In the genomic region with DNA sequence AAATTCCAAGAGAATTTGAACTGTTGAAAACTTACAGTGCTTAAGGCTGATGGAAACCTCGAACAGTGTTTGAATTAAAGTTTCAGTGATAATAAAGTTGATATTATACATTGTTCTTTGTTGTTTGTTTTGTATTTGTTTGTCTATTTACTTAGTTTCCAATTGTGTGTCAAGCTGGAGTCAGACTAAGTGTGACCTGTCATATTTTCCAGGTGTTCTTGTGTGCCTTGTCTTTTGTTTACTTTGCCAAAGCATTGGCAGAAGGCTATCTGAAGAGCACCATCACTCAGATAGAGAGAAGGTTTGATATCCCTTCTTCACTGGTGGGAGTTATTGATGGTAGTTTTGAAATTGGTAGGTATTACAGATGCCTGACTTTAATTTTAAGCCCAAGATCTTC, we compare ENCODE assay signal across 37 cellular contexts. TPM values are rescaled to one million over a fixed set of nuclear protein-coding genes. Genes with fewer than 3 reads are reported as not detected.
"Had no signal": no experiment of that assay in that cellular context is flagged by ENCODE, and none has a peak within 500 bp of the region (broad histone marks: within the 10 kb centered on the region; RNA-seq: fewer than 3 reads in every experiment).

No MANE protein-coding gene starts in this region.

- H3K36me3 ChIP-seq: ascending aorta, cardiac muscle cell, colonic mucosa, esophagus squamous epithelium, heart right ventricle, lower lobe of right lung, neural progenitor cell, suprapubic skin, tibial artery, upper lobe of right lung, WERI-Rb-1 had no signal

- ATAC-seq: activated CD4-positive, CD25-positive, alpha-beta regulatory T cell treated with anti-CD3 and anti-CD28 coated beads, Interleukin-2, amount 50 U/mL, for 24 hours; heart right ventricle; lower lobe of right lung; natural killer cell; psoas muscle; stimulated activated naive B cell treated with anti-CD40 and anti-IgM and Interleukin-4, amounts not matched to agents 10 μg/mL and 1 μg/mL and 100 μg/mL, for 72 hours; upper lobe of right lung had no signal

- H3K4me1 ChIP-seq: colonic mucosa, esophagus squamous epithelium, heart right ventricle, lower lobe of right lung, parathyroid adenoma, psoas muscle, suprapubic skin, upper lobe of right lung had no signal

- DNase-seq: activated CD4-positive, alpha-beta memory T cell treated with anti-CD3 and anti-CD28 coated beads for 36 hours; activated CD4-positive, alpha-beta T cell treated with anti-CD3 and anti-CD28 coated beads, Interleukin-2, amount 10 ng/mL, durations not matched to agents 24 days and 14 days; activated CD8-positive, alpha-beta memory T cell treated with anti-CD3 and anti-CD28 coated beads, Interleukin-2, amount 50 U/mL, for 4 hours; activated gamma-delta T cell; activated naive CD4-positive, alpha-beta T cell treated with anti-CD3 and anti-CD28 coated beads, Interleukin-2, amount 10 ng/mL, durations not matched to agents 7 days and 5 days; activated naive CD8-positive, alpha-beta T cell treated with anti-CD3 and anti-CD28 coated beads, Interleukin-2, amount 10 ng/mL, durations not matched to agents 7 days and 5 days; activated T-cell treated with anti-CD3 and anti-CD28 coated beads, Interleukin-2, amount 50 U/mL, for 1 hour; cerebellar nuclear complex; colonic mucosa; effector CD8-positive, alpha-beta T cell; esophagus squamous epithelium; foreskin melanocyte; heart right ventricle; lower lobe of right lung; mesenchymal stem cell; natural killer cell; occipital lobe; psoas muscle; stimulated activated CD4-positive, alpha-beta T cell treated with anti-CD3 and anti-CD28 coated beads, Interleukin-15, amount 100 ng/mL, for 24 hours; stimulated activated CD4-positive, alpha-beta T cell treated with anti-CD3 and anti-CD28 coated beads, Interleukin-2, amount 100 ng/mL, for 24 hours; stimulated activated naive B cell treated with anti-CD40 and anti-IgM and Interleukin-4, amounts not matched to agents 10 μg/mL and 1 μg/mL and 100 μg/mL, for 72 hours; tibial artery; upper lobe of right lung; WERI-Rb-1 had no signal

- H3K4me3 ChIP-seq: ascending aorta, cardiac muscle cell, colonic mucosa, esophagus squamous epithelium, heart right ventricle, lower lobe of right lung, neural progenitor cell, psoas muscle, smooth muscle cell, suprapubic skin, tibial artery, upper lobe of right lung had no signal

- H3K9me3 ChIP-seq: ascending aorta, colonic mucosa, esophagus squamous epithelium, heart right ventricle, lower lobe of right lung, psoas muscle, suprapubic skin, tibial artery, upper lobe of right lung had no signal

- H3K27ac ChIP-seq: ascending aorta, cardiac muscle cell, colonic mucosa, epithelial cell of prostate, esophagus squamous epithelium, heart right ventricle, lower lobe of right lung, neural progenitor cell, parathyroid adenoma, psoas muscle, suprapubic skin, tibial artery, upper lobe of right lung, WERI-Rb-1 had no signal

- H3K27me3 ChIP-seq: ascending aorta, cardiac muscle cell, colonic mucosa, esophagus squamous epithelium, heart right ventricle, neural progenitor cell, suprapubic skin, tibial artery, upper lobe of right lung had no signal

RNA-seq across cellular contexts. Expression of a gene that starts 6.0 kb away (rescaled TPM):
- total RNA-seq: activated CD4-positive, alpha-beta memory T cell treated with anti-CD3 and anti-CD28 coated beads for 36 hours; activated CD4-positive, alpha-beta T cell treated with anti-CD3 and anti-CD28 coated beads, Interleukin-2, amount 10 ng/mL, durations not matched to agents 24 days and 14 days; activated CD8-positive, alpha-beta memory T cell treated with anti-CD3 and anti-CD28 coated beads for 36 hours; activated naive CD8-positive, alpha-beta T cell treated with anti-CD3 and anti-CD28 coated beads, Interleukin-2, amount 10 ng/mL, durations not matched to agents 7 days and 5 days; activated T-helper 1 cell treated with anti-CD3 and anti-CD28 coated beads, Interleukin-12 subunit alpha, Interleukin-12 subunit beta, Interleukin-2, Interleukin-4 antibody, amounts not matched to agents 30 ng/mL and 10 ng/mL and 1 ng/mL, durations not matched to agents 14 hours and 24 hours and 36 hours; ascending aorta; cardiac muscle cell; dermis microvascular lymphatic vessel endothelial cell; glomerular endothelial cell; kidney epithelial cell; natural killer cell; psoas muscle had no signal
